In the genomic region with DNA sequence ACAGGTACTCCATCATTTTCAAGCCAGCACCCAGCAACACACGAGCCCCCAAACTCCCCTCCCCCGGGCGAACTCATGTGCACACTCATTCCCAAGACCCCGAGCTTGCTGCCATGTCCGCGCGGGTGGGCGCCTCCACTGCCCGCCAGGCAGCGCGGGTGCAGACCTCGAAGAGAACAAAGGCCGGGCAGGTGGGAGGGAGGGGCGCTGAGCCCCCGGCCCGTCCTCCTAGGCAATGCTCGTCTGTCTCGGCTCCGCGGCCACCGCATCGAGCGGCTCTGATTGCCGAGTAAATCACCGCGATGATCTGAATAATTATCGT, we compare ENCODE assay signal across 13 cellular contexts. TPM values are rescaled to one million over a fixed set of nuclear protein-coding genes. Genes with fewer than 3 reads are reported as not detected.
DNase-seq lines count a peak whose midpoint lies in the region; ATAC-seq and TF ChIP-seq lines count a peak whose summit lies in the region.
"Had no signal": no experiment of that assay in that cellular context is flagged by ENCODE, and none has a peak within 500 bp of the region (broad histone marks: within the 10 kb centered on the region; RNA-seq: fewer than 3 reads in every experiment).

No MANE protein-coding gene starts in this region.

- H3K9ac ChIP-seq in HUES6 (ENCODE audit: low read length), result peak overlapping the region; percentile 44

- no peak for ATAC-seq in natural killer cell treated with Interleukin-12 subunit alpha and Interleukin-12 subunit beta and Interleukin-15 and Interleukin-18, amount 100 ng/mL, for 72 hours
- ATAC-seq in GM18868 (IDR thresholded peaks at IDR 0.05; ENCODE audit: unreplicated experiment), result no peak
- ATAC-seq: esophagus mucosa had no signal

- H3K36me3 ChIP-seq in CD8-positive, alpha-beta memory T cell (ENCODE audit: insufficient read depth, low read length), result no peaks in the 10 kb centered on the region
- no peaks in the 10 kb centered on the region for H3K36me3 ChIP-seq in HUES6 (ENCODE audit: control insufficient read depth, insufficient read depth, low read length)
- H3K36me3 ChIP-seq in brain microvascular endothelial cell (replicated peaks), result no peaks in the 10 kb centered on the region
- H3K36me3 ChIP-seq: neutrophil had no signal

- peaks cover 11% of the 10 kb centered on the region for H3K27me3 ChIP-seq in CD8-positive, alpha-beta memory T cell (ENCODE audit: insufficient read depth, low read length, poor library complexity, severe bottlenecking)
- H3K27me3 ChIP-seq in HUES6 (ENCODE audit: control insufficient read depth, insufficient read depth, low read length), result peaks cover 67% of the 10 kb centered on the region
- H3K27me3 ChIP-seq in brain microvascular endothelial cell (replicated peaks), result no peaks in the 10 kb centered on the region

- H3K4me1 Mint-ChIP-seq in CD8-positive, alpha-beta memory T cell, result peaks cover 16 to 32% (median 25%) of the 10 kb centered on the region in 3 donors
- peaks cover 31 to 46% of the 10 kb centered on the region in 2 donors for H3K4me1 Mint-ChIP-seq in natural killer cell treated with Interleukin-12 subunit alpha and Interleukin-12 subunit beta and Interleukin-15 and Interleukin-18, amount 100 ng/mL, for 72 hours (ENCODE audit: low read depth in 2 of 2)

- peak overlapping the region; percentile 26 to 90 (median 90) for H3K4me3 Mint-ChIP-seq in CD8-positive, alpha-beta memory T cell
- H3K4me3 Mint-ChIP-seq in natural killer cell treated with Interleukin-12 subunit alpha and Interleukin-12 subunit beta and Interleukin-15 and Interleukin-18, amount 100 ng/mL, for 72 hours, result peak overlapping the region; percentile 90

- no peak for TF ChIP-seq CTCF in brain microvascular endothelial cell (IDR thresholded peaks at IDR 0.05; ENCODE audit: low read depth, low read length, missing control alignments)

- H3K27ac ChIP-seq in CD8-positive, alpha-beta memory T cell (ENCODE audit: low read depth, low read length), result no peak overlapping the region
- H3K27ac ChIP-seq in HUES6 (ENCODE audit: low read depth, low read length) (no peak overlapping the region), caudate nucleus (ENCODE audit: low read depth, low read length) (peak overlapping the region; percentile 63), brain microvascular endothelial cell (no peak overlapping the region)
- H3K27ac ChIP-seq: neutrophil had no signal

- H3K36me3 Mint-ChIP-seq in CD8-positive, alpha-beta memory T cell, result peaks cover 0 to 3% (median 0%) of the 10 kb centered on the region in 3 donors
- H3K36me3 Mint-ChIP-seq in natural killer cell treated with Interleukin-12 subunit alpha and Interleukin-12 subunit beta and Interleukin-15 and Interleukin-18, amount 100 ng/mL, for 72 hours, result no peaks in the 10 kb centered on the region

- CTCF ChIA-PET in CD8-positive, alpha-beta memory T cell (lab: Charles Lee), result interaction anchor here (0.6 to 6.4 kb wide), 7 partner anchors 8 to 47 kb away, joined by 3 to 34 read pairs (median 4); no protein-coding TSS in a partner anchor

- POLR2A ChIA-PET in CD8-positive, alpha-beta memory T cell (lab: Charles Lee), result interaction anchor here (2.8 kb wide), 1 partner anchor 38 kb away, joined by 19 read pairs; no protein-coding TSS in a partner anchor

- H3K4me1 ChIP-seq in CD8-positive, alpha-beta memory T cell (ENCODE audit: insufficient read depth, low read length), result peaks cover 24% of the 10 kb centered on the region
- peaks cover 39% of the 10 kb centered on the region for H3K4me1 ChIP-seq in HUES6 (ENCODE audit: control insufficient read depth, insufficient read depth, low read length)

- peaks cover 1 to 3% of the 10 kb centered on the region in 2 donors for H3K27me3 Mint-ChIP-seq in CD8-positive, alpha-beta memory T cell
- H3K27me3 Mint-ChIP-seq in natural killer cell treated with Interleukin-12 subunit alpha and Interleukin-12 subunit beta and Interleukin-15 and Interleukin-18, amount 100 ng/mL, for 72 hours, result no peaks in the 10 kb centered on the region

- DNase-seq in CD8-positive, alpha-beta memory T cell, result no peak
- DNase-seq in caudate nucleus (lab: John Stamatoyannopoulos, UW) (no peak), brain microvascular endothelial cell (no peak), NCI-H526 treated with DMSO at 0.1 percent for 48 hours (lab: John Stamatoyannopoulos, UW) (no peak), NCI-H774 (lab: John Stamatoyannopoulos, UW) (no peak)
- DNase-seq in natural killer cell treated with Interleukin-12 subunit alpha and Interleukin-12 subunit beta and Interleukin-15 and Interleukin-18, amount 100 ng/mL, for 72 hours (ENCODE audit: low spot score), result no peak
- DNase-seq: DMS153, NCI-H524 treated with DMSO at 0.1 percent for 48 hours had no signal

- H3K27ac Mint-ChIP-seq in CD8-positive, alpha-beta memory T cell, result peak overlapping the region in 5 of 8 donors; percentile 51 to 97 (median 95)
- H3K27ac Mint-ChIP-seq in natural killer cell treated with Interleukin-12 subunit alpha and Interleukin-12 subunit beta and Interleukin-15 and Interleukin-18, amount 100 ng/mL, for 72 hours, result peak overlapping the region; percentile 58 to 85
- H3K27ac Mint-ChIP-seq: activated CD4-positive, alpha-beta memory T cell treated with anti-CD3 and anti-CD28 coated beads, Interleukin-2, amount 10 ng/mL, durations not matched to agents 7 days and 5 days had no signal

- H3K9me3 Mint-ChIP-seq in CD8-positive, alpha-beta memory T cell, result no peaks in the 10 kb centered on the region
- H3K9me3 Mint-ChIP-seq in natural killer cell treated with Interleukin-12 subunit alpha and Interleukin-12 subunit beta and Interleukin-15 and Interleukin-18, amount 100 ng/mL, for 72 hours, result no peaks in the 10 kb centered on the region
- H3K9me3 Mint-ChIP-seq: activated CD4-positive, alpha-beta memory T cell treated with anti-CD3 and anti-CD28 coated beads, Interleukin-2, amount 10 ng/mL, durations not matched to agents 7 days and 5 days had no signal

- no peak overlapping the region for H3K4me3 ChIP-seq in CD8-positive, alpha-beta memory T cell (ENCODE audit: low read length)
- H3K4me3 ChIP-seq in HUES6 (ENCODE audit: low read depth, low read length), result peak overlapping the region; percentile 63
- H3K4me3 ChIP-seq in brain microvascular endothelial cell (ENCODE audit: low read depth, low read length), result no peak overlapping the region

- in situ Hi-C loops in brain microvascular endothelial cell (cut with HindIII; ENCODE audit: low pct_ligation_motif_present, low sequenced_read_pairs), result no loop called here

- H3K9me3 ChIP-seq in CD8-positive, alpha-beta memory T cell (ENCODE audit: low read length), result no peaks in the 10 kb centered on the region
- no peaks in the 10 kb centered on the region for H3K9me3 ChIP-seq in HUES6 (ENCODE audit: control insufficient read depth, insufficient read depth, low read depth, low read length)
- H3K9me3 ChIP-seq: neutrophil had no signal

RNA-seq across cellular contexts. Expression of gene PSD2, which starts 47.1 kb away (rescaled TPM):
- total RNA-seq in CD8-positive, alpha-beta memory T cell, result not detected
- polyA plus RNA-seq in CD8-positive, alpha-beta memory T cell, result 0.12 TPM
- total RNA-seq in natural killer cell treated with Interleukin-12 subunit alpha and Interleukin-12 subunit beta and Interleukin-15 and Interleukin-18, amount 100 ng/mL, for 72 hours, result not detected
- total RNA-seq: activated CD4-positive, alpha-beta memory T cell treated with anti-CD3 and anti-CD28 coated beads, Interleukin-2, amount 10 ng/mL, durations not matched to agents 7 days and 5 days; esophagus mucosa had no signal
